ENCODE assay signal across 16 cellular contexts in the genomic region with DNA sequence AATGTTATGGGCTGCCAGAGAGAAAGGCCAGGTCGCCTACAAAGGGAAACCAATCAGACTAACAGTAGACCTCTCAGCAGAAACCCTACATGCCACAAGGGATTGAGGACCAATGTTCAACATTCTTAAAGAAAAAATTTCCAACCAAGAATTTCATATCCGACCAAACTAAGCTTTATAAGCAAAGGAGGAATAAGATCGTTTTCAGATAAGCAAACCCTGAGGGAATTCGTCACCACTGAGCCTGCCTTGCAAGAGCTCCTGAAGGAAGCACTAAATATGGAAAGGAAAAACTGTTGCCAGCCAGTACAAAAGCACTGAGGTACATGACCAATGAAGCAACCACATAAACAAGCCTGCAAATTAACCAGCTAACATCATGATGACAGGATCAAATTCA. TPM values are rescaled to one million over a fixed set of nuclear protein-coding genes. Genes with fewer than 3 reads are reported as not detected.
DNase-seq lines count a peak whose midpoint lies in the region; ATAC-seq and TF ChIP-seq lines count a peak whose summit lies in the region.
"Had no signal": no experiment of that assay in that cellular context is flagged by ENCODE, and none has a peak within 500 bp of the region (broad histone marks: within the 10 kb centered on the region; RNA-seq: fewer than 3 reads in every experiment).

No MANE protein-coding gene starts in this region.

- H3K9ac ChIP-seq in fibroblast of lung (ENCODE audit: insufficient read depth, low read length): no peak overlapping the region
- H3K9ac ChIP-seq: GM23248 had no signal

- H3K4me3 ChIP-seq in SJCRH30 (no peak overlapping the region), fibroblast of lung (replicated peaks in 1 of 4; ENCODE audit: control extremely low read depth in 1 of 4, insufficient read depth in 1 of 4, low read depth in 3 of 4, low read length in 4 of 4) (no peak overlapping the region)
- H3K4me3 ChIP-seq: A549, GM23248 had no signal

- H3K36me3 ChIP-seq in SJCRH30 (no peaks in the 10 kb centered on the region), fibroblast of lung (ENCODE audit: control insufficient read depth, insufficient read depth, low read length) (no peaks in the 10 kb centered on the region)

- no peaks in the 10 kb centered on the region for H3K27me3 ChIP-seq in SJCRH30
- H3K27me3 ChIP-seq in fibroblast of lung (ENCODE audit: control insufficient read depth, insufficient read depth, low read length): no peaks in the 10 kb centered on the region

- H3K27me3 Mint-ChIP-seq in stimulated activated naive CD8-positive, alpha-beta T cell treated with anti-CD3 and anti-CD28 coated beads, Interleukin-15, amount 100 ng/mL, for 72 hours: peaks cover 12% of the 10 kb centered on the region

- H3K4me1 ChIP-seq in SJCRH30: peaks cover 8% of the 10 kb centered on the region
- H3K4me1 ChIP-seq in fibroblast of lung (ENCODE audit: control insufficient read depth, extremely low read depth, insufficient read depth, low read length): peaks cover 4% of the 10 kb centered on the region
- H3K4me1 ChIP-seq: A549 had no signal

- H3K27ac ChIP-seq in SJCRH30: no peak overlapping the region
- H3K27ac ChIP-seq in fibroblast of lung (ENCODE audit: insufficient read depth, low read length): no peak overlapping the region
- H3K27ac ChIP-seq: A549, GM23248 had no signal

- no peak for ATAC-seq in stimulated activated naive CD8-positive, alpha-beta T cell treated with anti-CD3 and anti-CD28 coated beads, Interleukin-15, amount 100 ng/mL, for 72 hours
- ATAC-seq in left lobe of liver: no peak
- ATAC-seq: A549; CD8-positive, alpha-beta T cell had no signal

- no peak overlapping the region for H3K4me3 Mint-ChIP-seq in stimulated activated naive CD8-positive, alpha-beta T cell treated with anti-CD3 and anti-CD28 coated beads, Interleukin-15, amount 100 ng/mL, for 72 hours
- H3K4me3 Mint-ChIP-seq: CD14-positive monocyte; CD8-positive, alpha-beta T cell had no signal

- H2AFZ ChIP-seq in fibroblast of lung (ENCODE audit: low read length): no peak overlapping the region
- H2AFZ ChIP-seq: GM23248 had no signal

- no peaks in the 10 kb centered on the region for H3K79me2 ChIP-seq in fibroblast of lung (ENCODE audit: control insufficient read depth, insufficient read depth, low read length)

- peaks cover 22% of the 10 kb centered on the region for H3K9me3 ChIP-seq in SJCRH30 (replicated peaks)
- H3K9me3 ChIP-seq in fibroblast of lung (ENCODE audit: control insufficient read depth, insufficient read depth, low read depth, low read length): no peaks in the 10 kb centered on the region

- TF ChIP-seq CTCF in fibroblast of lung (conservative IDR thresholded peaks at IDR 0.05 in 1 of 2, IDR thresholded peaks at IDR 0.05 in 1 of 2; ENCODE audit: low read depth in 1 of 2, low read length in 2 of 2): no peak

- H3K9me3 Mint-ChIP-seq in stimulated activated naive CD8-positive, alpha-beta T cell treated with anti-CD3 and anti-CD28 coated beads, Interleukin-15, amount 100 ng/mL, for 72 hours: peaks cover 25 to 34% of the 10 kb centered on the region in 2 donors

- no peak overlapping the region for H3K27ac Mint-ChIP-seq in stimulated activated naive CD8-positive, alpha-beta T cell treated with anti-CD3 and anti-CD28 coated beads, Interleukin-15, amount 100 ng/mL, for 72 hours
- H3K27ac Mint-ChIP-seq: CD14-positive monocyte; CD8-positive, alpha-beta T cell; IgD-negative memory B cell had no signal

- H4K20me1 ChIP-seq in fibroblast of lung (ENCODE audit: control insufficient read depth, extremely low read depth, insufficient read depth, low read length): no peaks in the 10 kb centered on the region

- H3K4me2 ChIP-seq in fibroblast of lung (ENCODE audit: extremely low read depth, insufficient read depth, low read length): no peak overlapping the region
- H3K4me2 ChIP-seq: A549 had no signal

- H3K4me1 Mint-ChIP-seq in stimulated activated naive CD8-positive, alpha-beta T cell treated with anti-CD3 and anti-CD28 coated beads, Interleukin-15, amount 100 ng/mL, for 72 hours: no peaks in the 10 kb centered on the region
- H3K4me1 Mint-ChIP-seq: CD14-positive monocyte, IgD-negative memory B cell had no signal

- DNase-seq in LHCN-M2 (ENCODE audit: low read depth) (peak; percentile 21), SJCRH30 (peak; percentile 25 to 35), fibroblast of lung (ENCODE audit: low read depth in 2 of 2) (peak; percentile 5 to 24), myocyte (ENCODE audit: low read depth) (peak; percentile 35), left lobe of liver (ENCODE audit: low spot score) (no peak)
- no peak for DNase-seq in stimulated activated naive CD8-positive, alpha-beta T cell treated with anti-CD3 and anti-CD28 coated beads, Interleukin-15, amount 100 ng/mL, for 72 hours
- DNase-seq in stimulated activated CD4-positive, alpha-beta T cell treated with anti-CD3 and anti-CD28 coated beads, Interleukin-2, amount 100 ng/mL, for 24 hours: no peak
- DNase-seq: CD8-positive, alpha-beta T cell; COR-L47; DMS53; GF-D8; GM23248 had no signal

RNA-seq across cellular contexts. Expression of a gene that starts 33.1 kb away (rescaled TPM):
- 10.5 and 11.7 TPM in 2 replicates for total RNA-seq in LHCN-M2 (2014; rRNA removed)
- 3.5 TPM for polyA plus RNA-seq in LHCN-M2 (2012)
- 22.0 and 24.3 TPM in 2 replicates for total RNA-seq in SJCRH30 (2014; rRNA removed; shearing (Covaris generic))
- total RNA-seq in fibroblast of lung: 7.7 and 10.1 TPM in 2 replicates
- polyA plus RNA-seq in fibroblast of lung: 9.6 and 11.3 TPM in 2 replicates
- 4.1 and 5.4 TPM in 2 replicates for polyA plus RNA-seq in fibroblast of lung (2012)
- 1.6 and 3.0 TPM in 2 replicates for polyA minus RNA-seq in fibroblast of lung (ENCODE audit: low replicate concordance)
- total RNA-seq in myocyte: 13.9 and 15.2 TPM in 2 replicates
- 3.7 TPM for polyA plus RNA-seq in myocyte (2012)
- 0.18 TPM for total RNA-seq in left lobe of liver
- total RNA-seq: CD8-positive, alpha-beta T cell; HT-29 had no signal
- polyA plus RNA-seq: CD14-positive monocyte, IgD-negative memory B cell had no signal

RNA-seq across cellular contexts. Expression of a gene that starts 47.1 kb away (rescaled TPM):
- total RNA-seq in LHCN-M2 (2014; rRNA removed): 2.9 and 4.0 TPM in 2 replicates
- 2.6 TPM for polyA plus RNA-seq in LHCN-M2 (2012)
- total RNA-seq in SJCRH30 (2014; rRNA removed; shearing (Covaris generic)): 0.30 and 1.1 TPM in 2 replicates
- 0.77 and 1.7 TPM in 2 replicates for total RNA-seq in fibroblast of lung
- 2.0 and 2.5 TPM in 2 replicates for polyA plus RNA-seq in fibroblast of lung
- 1.6 and 1.8 TPM in 2 replicates for polyA plus RNA-seq in fibroblast of lung (2012)
- polyA minus RNA-seq in fibroblast of lung (ENCODE audit: low replicate concordance): not detected in 2 replicates
- 1.0 and 1.9 TPM in 2 replicates for total RNA-seq in myocyte
- polyA plus RNA-seq in myocyte (2012): 2.7 TPM
- not detected for total RNA-seq in left lobe of liver
- total RNA-seq: CD8-positive, alpha-beta T cell had no signal
- polyA plus RNA-seq: IgD-negative memory B cell had no signal

Comparison
In these comparisons a context has a peak if more than half of its experiments do, and no peak if none do; other contexts are left out.
1. DNase-seq: peak in LHCN-M2 (single experiment), SJCRH30 (2 of 2), fibroblast of lung (2 of 2) and myocyte (single experiment); none in stimulated activated naive CD8-positive, alpha-beta T cell treated with anti-CD3 and anti-CD28 coated beads, Interleukin-15, amount 100 ng/mL, for 72 hours (0 of 2), stimulated activated CD4-positive, alpha-beta T cell treated with anti-CD3 and anti-CD28 coated beads, Interleukin-2, amount 100 ng/mL, for 24 hours (0 of 2) and left lobe of liver (single experiment).